3 cellular contexts compared by ENCODE assay signal in genomic region chr16:25635449-25635848, GRCh38.
TF ChIP-seq lines count a peak whose summit lies in the region.

No MANE protein-coding gene starts in this region.

TF ChIP-seq in HepG2, 621 proteins besides CTCF, POLR2A, EP300 and RAD21:
- TF ChIP-seq CEBPB (IDR thresholded peaks at IDR 0.05; ENCODE audit: borderline replicate concordance, low read depth, low read length) (peak; percentile 92), FOSL2 (CRISPR knock-in tag; IDR thresholded peaks at IDR 0.05) (peak; percentile 21; the same call in 1 of the 2 replicates), ZNF326 (CRISPR knock-in tag; IDR thresholded peaks at IDR 0.05; ENCODE audit: borderline replicate concordance) (no peak)

TF ChIP-seq in IMR-90, 13 proteins besides CTCF, POLR2A, EP300 and RAD21:
- peak; percentile 27; the same call in 1 of the 2 replicates for TF ChIP-seq CEBPB (IDR thresholded peaks at IDR 0.05; ENCODE audit: low read depth, low read length)
- no peak for TF ChIP-seq MAFK (IDR thresholded peaks at IDR 0.05; ENCODE audit: low read depth, low read length)

TF ChIP-seq in K562, 482 proteins besides CTCF, POLR2A, EP300 and RAD21:
- TF ChIP-seq CEBPG (CRISPR knock-in tag; IDR thresholded peaks at IDR 0.05) (no peak), CEBPG (tag; conservative IDR thresholded peaks at IDR 0.05 in 1 of 2, IDR thresholded peaks at IDR 0.05 in 1 of 2) (peak in 1 of 2 experiments; percentile 50; a peak in 1 of 4 replicates), HDAC1 (IDR thresholded peaks at IDR 0.05) (no peak), PHF21A (IDR thresholded peaks at IDR 0.05; ENCODE audit: borderline replicate concordance, low read depth) (no peak), ZNF263 (CRISPR knock-in tag; IDR thresholded peaks at IDR 0.05; ENCODE audit: borderline replicate concordance) (no peak), CEBPB (tag; IDR thresholded peaks at IDR 0.05) (peak; percentile 69), ZBTB7A (IDR thresholded peaks at IDR 0.05; ENCODE audit: borderline replicate concordance, control insufficient read depth, low read depth, low read length) (no peak), ZNF507 (tag; conservative IDR thresholded peaks at IDR 0.05) (no peak), CBFA2T3 (IDR thresholded peaks at IDR 0.05) (no peak), FOXA1 (IDR thresholded peaks at IDR 0.05; ENCODE audit: borderline replicate concordance) (no peak)
